In the genomic region with DNA sequence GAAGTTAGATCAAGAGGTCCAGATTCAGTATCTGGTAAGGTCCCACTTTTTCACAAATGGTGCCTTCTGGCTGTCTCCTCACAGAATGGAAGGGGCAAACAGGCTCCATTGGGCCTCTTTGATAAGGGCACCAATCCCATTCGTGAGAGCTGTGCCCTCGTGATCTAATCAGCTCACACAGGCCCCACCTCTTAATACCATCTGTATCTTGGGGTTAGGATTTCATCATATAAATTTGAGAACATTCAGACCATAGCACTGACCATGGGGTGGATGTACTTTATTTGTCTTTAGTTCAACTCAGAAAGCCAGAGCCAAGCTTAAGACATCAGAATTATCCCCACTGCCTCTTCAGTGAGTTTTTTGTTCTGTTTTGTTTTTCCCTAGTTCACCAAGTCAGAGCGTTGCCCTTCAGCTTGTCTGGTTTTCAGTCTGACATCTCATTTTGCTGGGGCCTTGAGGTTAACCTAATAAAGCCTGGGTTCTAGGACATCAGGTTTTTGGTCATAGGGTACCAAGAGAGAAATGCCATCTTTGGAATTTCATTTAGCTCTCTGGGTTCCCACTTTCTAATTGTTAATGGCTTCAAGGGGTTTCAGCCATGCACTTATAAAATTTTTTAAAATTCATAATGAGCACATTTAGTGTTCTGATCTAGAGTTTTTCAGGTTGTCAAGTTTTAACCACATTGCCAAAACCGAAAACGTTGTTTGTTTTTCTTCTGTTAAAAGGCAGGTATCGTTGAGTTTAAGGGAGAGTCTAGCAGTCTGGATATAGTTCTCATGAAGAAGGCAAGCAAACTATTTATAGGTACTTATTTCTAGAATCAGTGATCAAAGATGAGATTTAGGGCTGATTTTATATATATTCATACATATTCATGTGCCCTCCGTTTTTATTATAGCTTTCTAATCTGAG, we compare ENCODE assay signal across 1 cellular context.
TF ChIP-seq lines count a peak whose summit lies in the region.

No MANE protein-coding gene starts in this region.

TF ChIP-seq in K562, 482 proteins besides CTCF, POLR2A, EP300 and RAD21:
- no peak for TF ChIP-seq KLF1 (tag; IDR thresholded peaks at IDR 0.05)
- TF ChIP-seq RBM15 (IDR thresholded peaks at IDR 0.05; ENCODE audit: insufficient read depth, low read length): no peak
- no peak for TF ChIP-seq ZBTB9 (CRISPR knock-in tag; IDR thresholded peaks at IDR 0.05)
- TF ChIP-seq, protein P1, sequence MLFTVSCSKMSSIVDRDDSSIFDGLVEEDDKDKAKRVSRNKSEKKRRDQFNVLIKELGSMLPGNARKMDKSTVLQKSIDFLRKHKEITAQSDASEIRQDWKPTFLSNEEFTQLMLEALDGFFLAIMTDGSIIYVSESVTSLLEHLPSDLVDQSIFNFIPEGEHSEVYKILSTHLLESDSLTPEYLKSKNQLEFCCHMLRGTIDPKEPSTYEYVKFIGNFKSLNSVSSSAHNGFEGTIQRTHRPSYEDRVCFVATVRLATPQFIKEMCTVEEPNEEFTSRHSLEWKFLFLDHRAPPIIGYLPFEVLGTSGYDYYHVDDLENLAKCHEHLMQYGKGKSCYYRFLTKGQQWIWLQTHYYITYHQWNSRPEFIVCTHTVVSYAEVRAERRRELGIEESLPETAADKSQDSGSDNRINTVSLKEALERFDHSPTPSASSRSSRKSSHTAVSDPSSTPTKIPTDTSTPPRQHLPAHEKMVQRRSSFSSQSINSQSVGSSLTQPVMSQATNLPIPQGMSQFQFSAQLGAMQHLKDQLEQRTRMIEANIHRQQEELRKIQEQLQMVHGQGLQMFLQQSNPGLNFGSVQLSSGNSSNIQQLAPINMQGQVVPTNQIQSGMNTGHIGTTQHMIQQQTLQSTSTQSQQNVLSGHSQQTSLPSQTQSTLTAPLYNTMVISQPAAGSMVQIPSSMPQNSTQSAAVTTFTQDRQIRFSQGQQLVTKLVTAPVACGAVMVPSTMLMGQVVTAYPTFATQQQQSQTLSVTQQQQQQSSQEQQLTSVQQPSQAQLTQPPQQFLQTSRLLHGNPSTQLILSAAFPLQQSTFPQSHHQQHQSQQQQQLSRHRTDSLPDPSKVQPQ (CRISPR knock-in tag; IDR thresholded peaks at IDR 0.05; ENCODE audit: borderline replicate concordance): no peak
- no peak for TF ChIP-seq ZNF263 (CRISPR knock-in tag; IDR thresholded peaks at IDR 0.05; ENCODE audit: borderline replicate concordance)
- no peak for TF ChIP-seq GATA2 (CRISPR knock-in tag; IDR thresholded peaks at IDR 0.05)
